7 cellular contexts compared by ENCODE assay signal in the genomic region with DNA sequence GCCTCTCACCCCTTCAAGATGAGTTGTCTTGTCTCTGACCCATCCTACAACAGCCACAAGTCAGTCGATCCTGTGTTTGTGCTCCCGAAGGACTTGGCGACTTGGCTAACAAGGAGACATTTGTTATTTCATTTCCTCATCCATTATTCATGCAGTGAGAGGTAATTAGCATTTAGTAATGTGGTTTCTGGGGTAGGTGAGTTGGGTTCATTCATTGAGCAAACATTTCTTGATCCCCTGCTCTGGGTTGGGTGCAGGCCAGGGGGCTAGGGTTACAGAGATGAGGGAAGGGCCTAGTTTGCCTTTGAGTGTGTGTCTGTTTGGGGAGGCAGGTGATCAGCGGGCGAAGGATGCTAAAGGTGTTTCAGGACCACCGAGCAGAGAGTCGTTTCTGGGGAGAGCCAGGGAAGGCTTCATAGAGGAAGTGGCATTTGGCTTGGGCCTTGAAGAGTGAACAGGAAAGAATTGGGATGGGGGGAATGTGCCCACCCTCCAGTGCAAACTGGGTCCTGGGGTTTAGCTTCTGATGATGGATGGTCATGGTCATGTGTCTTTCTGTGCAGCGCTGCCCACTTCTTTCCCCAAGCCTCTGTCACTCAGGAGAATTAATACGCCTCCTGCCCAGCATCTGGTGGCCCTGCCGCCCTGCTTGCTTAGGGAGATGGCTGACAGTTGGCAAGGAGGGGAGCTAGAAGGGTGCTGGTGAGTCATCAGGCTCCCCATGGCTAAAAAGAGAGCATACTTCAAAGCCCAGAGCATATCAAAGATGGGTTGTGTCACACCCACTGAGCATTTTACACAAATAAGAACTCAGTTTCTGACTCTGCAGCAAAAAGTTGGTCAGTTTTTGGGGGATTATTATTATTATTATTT. TPM values are rescaled to one million over a fixed set of nuclear protein-coding genes. Genes with fewer than 3 reads are reported as not detected.
DNase-seq lines count a peak whose midpoint lies in the region; TF ChIP-seq lines count a peak whose summit lies in the region.

No MANE protein-coding gene starts in this region.

- no peaks in the 10 kb centered on the region; the same call in 1 of the 2 replicates for H4K20me1 ChIP-seq in Karpas-422 (ENCODE audit: insufficient read depth, low read depth, low read length)

- peaks cover 95% of the 10 kb centered on the region for H3K79me2 ChIP-seq in Karpas-422 (ENCODE audit: low read length)

- no peaks in the 10 kb centered on the region for H3K27me3 Mint-ChIP-seq in chondrocyte (ENCODE audit: low read depth)

- no peak overlapping the region for H3K27ac ChIP-seq in prostate gland
- peak overlapping the region in 29 of 59 donors; percentile 2 to 74 (median 42) for H3K27ac ChIP-seq in dorsolateral prefrontal cortex
- H3K27ac ChIP-seq in Karpas-422 (ENCODE audit: low read length) = no peak overlapping the region

- H3K9me2 ChIP-seq in Karpas-422 (replicated peaks; ENCODE audit: insufficient read depth, low read length) = no peaks in the 10 kb centered on the region

- peaks cover 10% of the 10 kb centered on the region for H3K9me3 Mint-ChIP-seq in chondrocyte (ENCODE audit: low read depth)

- WGBS in prostate gland = 66% methylated on average over 10 of the region's 10 CpGs

- H3K36me3 ChIP-seq in prostate gland = no peaks in the 10 kb centered on the region
- H3K36me3 ChIP-seq in Karpas-422 (ENCODE audit: insufficient read depth, low read length) = peaks cover 84% of the 10 kb centered on the region

- TF ChIP-seq POLR2A in prostate gland (IDR thresholded peaks at IDR 0.05) = no peak

- TF ChIP-seq CTCF in chondrocyte (IDR thresholded peaks at IDR 0.05) = no peak
- TF ChIP-seq CTCF in prostate gland (IDR thresholded peaks at IDR 0.05) = no peak
- TF ChIP-seq CTCF in dorsolateral prefrontal cortex (IDR thresholded peaks at IDR 0.05 in 54 of 56, conservative IDR thresholded peaks at IDR 0.05 in 2 of 56; ENCODE audit: low read depth in 1 of 56, partially characterized antibody in 56 of 56) = no peak

- H3K9ac ChIP-seq in Karpas-422 (ENCODE audit: low read length) = no peak overlapping the region

- H3K4me3 Mint-ChIP-seq in chondrocyte (ENCODE audit: unreplicated experiment) = no peak overlapping the region

- H3K27ac Mint-ChIP-seq in chondrocyte (ENCODE audit: unreplicated experiment) = peak overlapping the region; percentile 88

- intact Hi-C loops in prostate gland (cut with DNase I) = no loop called here
- intact Hi-C loops in dorsolateral prefrontal cortex (cut with DNase I) = loop anchor here in 1 of 2 donors (10.0 kb wide), 1 partner anchor 110 kb away; no protein-coding TSS in a partner anchor

- H2AFZ ChIP-seq in Karpas-422 (ENCODE audit: low read length) = no peak overlapping the region

- H3K4me2 ChIP-seq in Karpas-422 (ENCODE audit: low read depth, low read length, poor library complexity, severe bottlenecking) = no peak overlapping the region

- H3K4me1 ChIP-seq in prostate gland (replicated peaks) (peaks cover 4% of the 10 kb centered on the region), Karpas-422 (ENCODE audit: low read length) (peaks cover under 1% of the 10 kb centered on the region; the same call in 1 of the 2 replicates)

- no peak overlapping the region for H3K4me3 ChIP-seq in prostate gland
- no peak overlapping the region for H3K4me3 ChIP-seq in dorsolateral prefrontal cortex
- no peak overlapping the region for H3K4me3 ChIP-seq in Karpas-422 (ENCODE audit: low read length)

- H3K27me3 ChIP-seq in prostate gland (replicated peaks; ENCODE audit: insufficient read depth) (no peaks in the 10 kb centered on the region), dorsolateral prefrontal cortex (no peaks in the 10 kb centered on the region), Karpas-422 (ENCODE audit: low read length) (no peaks in the 10 kb centered on the region)

- DNase-seq in M059J (ENCODE audit: low read depth) = peak; percentile 85
- peak; percentile 73 for DNase-seq in SHP77 treated with DMSO at 0.1 percent for 48 hours (lab: John Stamatoyannopoulos, UW)
- DNase-seq in chondrocyte (ENCODE audit: low spot score) = no peak
- peak; percentile 18 to 21 for DNase-seq in stimulated activated CD4-positive, alpha-beta T cell treated with anti-CD3 and anti-CD28 coated beads, Interleukin-15, amount 100 ng/mL, for 48 hours (ENCODE audit: low read depth in 2 of 2)
- no peak for DNase-seq in prostate gland (ENCODE audit: low spot score)
- DNase-seq in dorsolateral prefrontal cortex = no peak
- DNase-seq in Karpas-422 = no peak

- H3K36me3 Mint-ChIP-seq in chondrocyte (ENCODE audit: low read depth) = peaks cover 8% of the 10 kb centered on the region

- peaks cover 40% of the 10 kb centered on the region for H3K4me1 Mint-ChIP-seq in chondrocyte (ENCODE audit: low read depth)

- H3K9me3 ChIP-seq in prostate gland (no peaks in the 10 kb centered on the region), Karpas-422 (ENCODE audit: low read length) (no peaks in the 10 kb centered on the region)

RNA-seq across cellular contexts. Expression of a gene that starts 38.5 kb away (rescaled TPM):
- 16.1 and 28.6 TPM in 2 replicates for total RNA-seq in M059J (2014; rRNA removed; shearing (Covaris generic))
- total RNA-seq in chondrocyte (23.1 to 55.2 TPM (median 25.5 TPM) in 3 replicates), prostate gland (10 to 100 TPM; 53.1 to 74.0 TPM), dorsolateral prefrontal cortex (100 to 1,000 TPM in 115 of 120 experiments, 10 to 100 TPM in 5; 86.3 to 279 (median 141) TPM)
- 169 and 170 TPM in 2 replicates for total RNA-seq in Karpas-422 (2014; rRNA removed; shearing (Covaris generic); ENCODE audit: low replicate concordance)

Comparison
In these comparisons a context has a peak if more than half of its experiments do, and no peak if none do; other contexts are left out.
1. DNase-seq: peak in M059J (single experiment), SHP77 treated with DMSO at 0.1 percent for 48 hours (single experiment) and stimulated activated CD4-positive, alpha-beta T cell treated with anti-CD3 and anti-CD28 coated beads, Interleukin-15, amount 100 ng/mL, for 48 hours (2 of 2); none in chondrocyte (single experiment), prostate gland (single experiment), dorsolateral prefrontal cortex (0 of 10) and Karpas-422 (single experiment).